In genomic region chr4:25795566-25796454, GRCh38 we compare ENCODE assay signal across 8 cellular contexts.
A peak's percentile ranks its signal among the peaks of the same experiment; 100 is the strongest.
DNase-seq lines count a peak whose midpoint lies in the region; ATAC-seq and TF ChIP-seq lines count a peak whose summit lies in the region.

No MANE protein-coding gene starts in this region.

- H3K27me3 ChIP-seq in cardiac muscle cell = no peaks in the 10 kb centered on the region

- intact Hi-C loops in Right ventricle myocardium inferior (cut with DNase I) = no loop called here

- ATAC-seq in Right ventricle myocardium inferior (no peak), HG03571 (IDR thresholded peaks at IDR 0.05; ENCODE audit: unreplicated experiment) (no peak)

- no peak overlapping the region for H3K4me3 ChIP-seq in cardiac muscle cell

- H3K9me3 ChIP-seq in cardiac muscle cell (ENCODE audit: low read depth) = no peaks in the 10 kb centered on the region

- TF ChIP-seq CTCF in cardiac muscle cell (IDR thresholded peaks at IDR 0.05; ENCODE audit: low read depth, low read length) = no peak

- DNase-seq in cardiac muscle cell (ENCODE audit: low read depth in 1 of 2, low spot score in 1 of 2) (peak; percentile 68 to 70), Right ventricle myocardium inferior (ENCODE audit: missing footprints) (no peak), astrocyte of the hippocampus (ENCODE audit: low read depth, low spot score) (peak; percentile 88), islet precursor cell (peak; percentile 98), NOMO-1 treated with dmso at 0.1 percent for 144 hours (lab: John Stamatoyannopoulos, UW; ENCODE audit: unreplicated experiment) (no peak), pons (ENCODE audit: low spot score) (no peak)
- no peak for DNase-seq in activated CD4-positive, alpha-beta T cell treated with anti-CD3 and anti-CD28 coated beads for 48 hours

- no peaks in the 10 kb centered on the region for H3K4me1 ChIP-seq in cardiac muscle cell (ENCODE audit: low read depth)

- peak overlapping the region; percentile 34 for H3K27ac ChIP-seq in cardiac muscle cell

- no peaks in the 10 kb centered on the region for H3K36me3 ChIP-seq in cardiac muscle cell

Comparison
In these comparisons a context has a peak if more than half of its experiments do, and no peak if none do; other contexts are left out.
1. DNase-seq: peak in cardiac muscle cell (2 of 2), astrocyte of the hippocampus (single experiment) and islet precursor cell (single experiment); none in Right ventricle myocardium inferior (single experiment), NOMO-1 treated with dmso at 0.1 percent for 144 hours (single experiment), pons (single experiment) and activated CD4-positive, alpha-beta T cell treated with anti-CD3 and anti-CD28 coated beads for 48 hours (single experiment).